Comparison of ENCODE assay signal across 1 cellular context in genomic region chr12:2877047-2877958, GRCh38.
TF ChIP-seq lines count a peak whose summit lies in the region.

FOXM1 (minus strand) TSS chr12:2877174; CDS start chr12:2874478, 2,696 bp downstream.
RHNO1 (plus strand) TSS chr12:2877223; CDS start chr12:2885367, 8,144 bp downstream.

TF ChIP-seq in K562, 482 proteins besides CTCF, POLR2A, EP300 and RAD21 (continued from another document):
- TF ChIP-seq CHCHD3 (CRISPR knock-in tag; IDR thresholded peaks at IDR 0.05) (no peak), ZNF41 (CRISPR knock-in tag; conservative IDR thresholded peaks at IDR 0.05) (no peak), PHF8 (IDR thresholded peaks at IDR 0.05; ENCODE audit: borderline replicate concordance, low read length) (peak; percentile 59), ESRRA (IDR thresholded peaks at IDR 0.05; ENCODE audit: borderline replicate concordance, low read depth) (no peak), NKRF (IDR thresholded peaks at IDR 0.05; ENCODE audit: borderline replicate concordance) (peak; percentile 74; the same call in 1 of the 2 replicates), ZNF449 (CRISPR knock-in tag; IDR thresholded peaks at IDR 0.05) (no peak), ZNF174 (CRISPR knock-in tag; IDR thresholded peaks at IDR 0.05) (no peak), TRIM25 (IDR thresholded peaks at IDR 0.05; ENCODE audit: borderline replicate concordance) (no peak), LCOR (CRISPR knock-in tag; IDR thresholded peaks at IDR 0.05) (no peak), PKNOX1 (IDR thresholded peaks at IDR 0.05) (no peak), GATAD2A (IDR thresholded peaks at IDR 0.05) (no peak), RBM17 (IDR thresholded peaks at IDR 0.05; ENCODE audit: borderline replicate concordance, low read depth, low read length) (no peak), ZBTB11 (CRISPR knock-in tag; IDR thresholded peaks at IDR 0.05) (peak in 1 of 3 experiments; percentile 35; a peak in 1 of 6 replicates)
